In the genomic region with DNA sequence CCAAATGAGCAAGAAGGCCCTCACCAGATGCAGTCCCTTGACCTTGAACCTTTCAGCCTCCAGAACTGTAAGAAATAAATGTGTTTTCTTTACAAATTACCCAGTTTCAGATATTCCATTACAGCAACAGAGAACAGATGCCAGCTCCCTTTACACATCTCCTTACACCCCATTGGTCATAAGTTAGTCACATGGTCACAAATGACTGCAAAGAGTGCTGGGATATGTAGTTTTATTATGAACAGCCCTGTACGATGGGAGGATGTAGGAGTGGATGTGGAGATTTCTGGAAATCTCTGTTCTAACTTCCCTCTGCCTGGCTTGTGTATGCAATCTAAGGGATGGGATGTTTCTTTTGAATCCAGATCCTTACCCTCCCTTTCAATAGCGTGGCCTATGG, we compare ENCODE assay signal across 8 cellular contexts. TPM values are rescaled to one million over a fixed set of nuclear protein-coding genes. Genes with fewer than 3 reads are reported as not detected.
DNase-seq lines count a peak whose midpoint lies in the region; ATAC-seq and TF ChIP-seq lines count a peak whose summit lies in the region.

No MANE protein-coding gene starts in this region.

- H3K36me3 ChIP-seq in BE2C: no peaks in the 10 kb centered on the region
- no peaks in the 10 kb centered on the region for H3K36me3 ChIP-seq in right lobe of liver

- H3K4me1 Mint-ChIP-seq in activated T-helper 17 cell treated with anti-CD3 and anti-CD28 coated beads, Interleukin-2, amount 50 U/mL, for 72 hours: peaks cover 9% of the 10 kb centered on the region
- no peaks in the 10 kb centered on the region for H3K4me1 Mint-ChIP-seq in activated T-helper 1 cell treated with anti-CD3 and anti-CD28 coated beads, Interleukin-12 subunit alpha, Interleukin-12 subunit beta, Interleukin-2, Interleukin-4 antibody, amounts not matched to agents 30 ng/mL and 10 ng/mL and 1 ng/mL, durations not matched to agents 14 hours and 24 hours and 36 hours (ENCODE audit: low read depth)

- no peaks in the 10 kb centered on the region for H3K36me3 Mint-ChIP-seq in activated T-helper 17 cell treated with anti-CD3 and anti-CD28 coated beads, Interleukin-2, amount 50 U/mL, for 72 hours (ENCODE audit: low read depth)
- H3K36me3 Mint-ChIP-seq in activated T-helper 1 cell treated with anti-CD3 and anti-CD28 coated beads, Interleukin-12 subunit alpha, Interleukin-12 subunit beta, Interleukin-2, Interleukin-4 antibody, amounts not matched to agents 30 ng/mL and 10 ng/mL and 1 ng/mL, durations not matched to agents 14 hours and 24 hours and 36 hours (ENCODE audit: low read depth): no peaks in the 10 kb centered on the region

- peaks cover 5% of the 10 kb centered on the region for H3K9me3 Mint-ChIP-seq in activated T-helper 17 cell treated with anti-CD3 and anti-CD28 coated beads, Interleukin-2, amount 50 U/mL, for 72 hours
- H3K9me3 Mint-ChIP-seq in activated T-helper 1 cell treated with anti-CD3 and anti-CD28 coated beads, Interleukin-12 subunit alpha, Interleukin-12 subunit beta, Interleukin-2, Interleukin-4 antibody, amounts not matched to agents 30 ng/mL and 10 ng/mL and 1 ng/mL, durations not matched to agents 14 hours and 24 hours and 36 hours: no peaks in the 10 kb centered on the region

- no peak overlapping the region for H3K27ac Mint-ChIP-seq in activated T-helper 17 cell treated with anti-CD3 and anti-CD28 coated beads, Interleukin-2, amount 50 U/mL, for 72 hours
- no peak overlapping the region for H3K27ac Mint-ChIP-seq in activated T-helper 1 cell treated with anti-CD3 and anti-CD28 coated beads, Interleukin-12 subunit alpha, Interleukin-12 subunit beta, Interleukin-2, Interleukin-4 antibody, amounts not matched to agents 30 ng/mL and 10 ng/mL and 1 ng/mL, durations not matched to agents 14 hours and 24 hours and 36 hours

- H3K9me3 ChIP-seq in BE2C (no peaks in the 10 kb centered on the region), right lobe of liver (no peaks in the 10 kb centered on the region)

- H3K27me3 Mint-ChIP-seq in activated T-helper 17 cell treated with anti-CD3 and anti-CD28 coated beads, Interleukin-2, amount 50 U/mL, for 72 hours: peaks cover 18% of the 10 kb centered on the region
- H3K27me3 Mint-ChIP-seq in activated T-helper 1 cell treated with anti-CD3 and anti-CD28 coated beads, Interleukin-12 subunit alpha, Interleukin-12 subunit beta, Interleukin-2, Interleukin-4 antibody, amounts not matched to agents 30 ng/mL and 10 ng/mL and 1 ng/mL, durations not matched to agents 14 hours and 24 hours and 36 hours (ENCODE audit: insufficient read depth): peaks cover 18% of the 10 kb centered on the region

- peaks cover 7% of the 10 kb centered on the region; the same call in 1 of the 2 replicates for H3K4me1 ChIP-seq in BE2C
- peaks cover 0 to 6% (median 3%) of the 10 kb centered on the region in 4 donors for H3K4me1 ChIP-seq in right lobe of liver

- DNase-seq in BE2C (no peak), NCI-H2029 treated with DMSO at 0.1 percent for 48 hours (lab: John Stamatoyannopoulos, UW) (peak; percentile 46), right lobe of liver (no peak)
- DNase-seq in activated T-helper 1 cell treated with anti-CD3 and anti-CD28 coated beads, Interleukin-12 subunit alpha, Interleukin-12 subunit beta, Interleukin-2, Interleukin-4 antibody, amounts not matched to agents 30 ng/mL and 10 ng/mL and 1 ng/mL, durations not matched to agents 14 hours and 24 hours and 36 hours (ENCODE audit: low spot score): no peak

- intact Hi-C loops in right lobe of liver (cut with DNase I): no loop called here
- intact Hi-C loops in activated T-helper 1 cell treated with anti-CD3 and anti-CD28 coated beads, Interleukin-12 subunit alpha, Interleukin-12 subunit beta, Interleukin-2, Interleukin-4 antibody, amounts not matched to agents 30 ng/mL and 10 ng/mL and 1 ng/mL, durations not matched to agents 14 hours and 24 hours and 36 hours (cut with micrococcal nuclease): no loop called here

- H3K4me3 Mint-ChIP-seq in activated T-helper 17 cell treated with anti-CD3 and anti-CD28 coated beads, Interleukin-2, amount 50 U/mL, for 72 hours: no peak overlapping the region
- H3K4me3 Mint-ChIP-seq in activated T-helper 1 cell treated with anti-CD3 and anti-CD28 coated beads, Interleukin-12 subunit alpha, Interleukin-12 subunit beta, Interleukin-2, Interleukin-4 antibody, amounts not matched to agents 30 ng/mL and 10 ng/mL and 1 ng/mL, durations not matched to agents 14 hours and 24 hours and 36 hours: no peak overlapping the region

- H3K4me3 ChIP-seq in BE2C (ENCODE audit: low read depth, low read length): peak overlapping the region; percentile 39
- H3K4me3 ChIP-seq in right lobe of liver: no peak overlapping the region

- ATAC-seq in GM19043 (IDR thresholded peaks at IDR 0.05; ENCODE audit: low read depth, unreplicated experiment) (peak; percentile 63), right lobe of liver (peak; percentile 61 to 64 (median 62)), GM19455 (IDR thresholded peaks at IDR 0.05; ENCODE audit: unreplicated experiment) (no peak), GM21717 (IDR thresholded peaks at IDR 0.05; ENCODE audit: unreplicated experiment) (no peak)
- peak; percentile 90 for ATAC-seq in activated T-helper 17 cell treated with anti-CD3 and anti-CD28 coated beads, Interleukin-2, amount 50 U/mL, for 72 hours (replicated peaks)

- TF ChIP-seq CTCF in BE2C (IDR thresholded peaks at IDR 0.05; ENCODE audit: low read depth, low read length) (no peak), right lobe of liver (IDR thresholded peaks at IDR 0.05) (no peak)

- no peak overlapping the region for H3K27ac ChIP-seq in right lobe of liver

- H3K27me3 ChIP-seq in BE2C (no peaks in the 10 kb centered on the region), right lobe of liver (no peaks in the 10 kb centered on the region)

- no peak for TF ChIP-seq POLR2A in right lobe of liver (IDR thresholded peaks at IDR 0.05)

- 24% methylated on average over 2 of the region's 2 CpGs for WGBS in right lobe of liver (ENCODE audit: insufficient coverage, low coverage, low lambda C conversion rate, missing lambda C conversion rate)

RNA-seq across cellular contexts. Expression of a gene that starts 13.3 kb away (rescaled TPM):
- 2,245 TPM for polyA plus RNA-seq in BE2C (2012; ENCODE audit: insufficient read depth, insufficient read length, low read depth)
- 1,000 to 10,000 TPM; 1,259 to 1,366 TPM for total RNA-seq in activated T-helper 17 cell treated with anti-CD3 and anti-CD28 coated beads, Interleukin-2, amount 50 U/mL, for 72 hours
- total RNA-seq in right lobe of liver: 100 to 1,000 TPM; 161 to 313 (median 282) TPM
- 1,123 and 1,161 TPM in 2 replicates for total RNA-seq in activated T-helper 1 cell treated with anti-CD3 and anti-CD28 coated beads, Interleukin-12 subunit alpha, Interleukin-12 subunit beta, Interleukin-2, Interleukin-4 antibody, amounts not matched to agents 30 ng/mL and 10 ng/mL and 1 ng/mL, durations not matched to agents 14 hours and 24 hours and 36 hours

RNA-seq across cellular contexts. Expression of a gene that starts 23.2 kb away (rescaled TPM):
- 9.9 TPM for polyA plus RNA-seq in BE2C (2012; ENCODE audit: insufficient read depth, insufficient read length, low read depth)
- 10 to 100 TPM in 1 of 2 donors, 1 to 10 TPM in 1; 2.6 to 13.9 TPM for total RNA-seq in activated T-helper 17 cell treated with anti-CD3 and anti-CD28 coated beads, Interleukin-2, amount 50 U/mL, for 72 hours
- 1 to 10 TPM in 3 of 6 experiments, under 1 TPM in 3; 0.60 to 1.8 (median 1.3) TPM for total RNA-seq in right lobe of liver
- total RNA-seq in activated T-helper 1 cell treated with anti-CD3 and anti-CD28 coated beads, Interleukin-12 subunit alpha, Interleukin-12 subunit beta, Interleukin-2, Interleukin-4 antibody, amounts not matched to agents 30 ng/mL and 10 ng/mL and 1 ng/mL, durations not matched to agents 14 hours and 24 hours and 36 hours: 5.7 and 6.8 TPM in 2 replicates

Comparison
In these comparisons a context has a peak if more than half of its experiments do, and no peak if none do; other contexts are left out.
1. ATAC-seq: peak in GM19043 (single experiment), activated T-helper 17 cell treated with anti-CD3 and anti-CD28 coated beads, Interleukin-2, amount 50 U/mL, for 72 hours (single experiment) and right lobe of liver (4 of 4); none in GM19455 (single experiment) and GM21717 (single experiment).